Comparison of ENCODE assay signal across 28 cellular contexts in the genomic region with DNA sequence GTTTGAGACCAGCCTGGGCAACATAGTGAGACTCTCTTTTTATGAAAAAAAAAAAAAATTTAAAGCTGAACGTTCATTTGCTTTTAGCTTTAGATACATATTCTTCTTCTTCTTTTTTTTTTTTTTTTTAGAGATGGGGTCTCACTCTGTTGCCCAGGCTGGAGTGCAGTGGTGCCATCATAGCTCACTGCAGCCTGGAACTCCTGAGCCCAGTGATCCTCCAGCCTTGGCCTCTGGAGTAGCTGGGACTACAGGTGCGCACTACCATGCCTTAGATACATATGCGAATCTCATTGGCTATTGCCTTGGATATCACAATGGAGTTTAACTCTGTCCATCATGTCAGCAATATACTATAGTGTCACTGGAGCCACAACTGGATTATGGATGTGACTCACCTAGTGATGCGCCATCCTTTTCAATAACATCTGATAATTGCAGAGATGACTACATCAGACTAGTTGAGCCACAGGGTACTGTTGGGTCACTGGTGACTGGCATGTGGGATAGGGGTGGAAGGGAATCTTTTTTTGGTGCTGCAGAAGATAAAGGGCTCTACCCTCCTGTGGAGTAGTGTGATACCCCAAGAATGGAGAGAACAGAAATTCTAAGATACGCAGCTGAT. TPM values are rescaled to one million over a fixed set of nuclear protein-coding genes. Genes with fewer than 3 reads are reported as not detected.
DNase-seq lines count a peak whose midpoint lies in the region; ATAC-seq and TF ChIP-seq lines count a peak whose summit lies in the region.
"Had no signal": no experiment of that assay in that cellular context is flagged by ENCODE, and none has a peak within 500 bp of the region (broad histone marks: within the 10 kb centered on the region; RNA-seq: fewer than 3 reads in every experiment).

No MANE protein-coding gene starts in this region.

- BruUV-seq in mammary epithelial cell (replicated peaks; lab: Mats Ljungman, UMichigan) (no TSS peak), MCF 10A (replicated peaks; lab: Mats Ljungman, UMichigan) (no TSS peak)

- peaks cover 8% of the 10 kb centered on the region for H3K4me1 Mint-ChIP-seq in MCF 10A (ENCODE audit: insufficient read depth, unreplicated experiment)
- H3K4me1 Mint-ChIP-seq in stimulated activated effector memory CD8-positive, alpha-beta T cell treated with anti-CD3 and anti-CD28 coated beads, Interleukin-12 subunit alpha, Interleukin-12 subunit beta, amount 100 ng/mL, for 72 hours = peaks cover 33% of the 10 kb centered on the region

- H3K27me3 Mint-ChIP-seq in MCF 10A (ENCODE audit: insufficient read depth, unreplicated experiment) = no peaks in the 10 kb centered on the region

- no peaks in the 10 kb centered on the region for H3K36me3 ChIP-seq in mammary epithelial cell (ENCODE audit: insufficient read depth, low read length)

- no peak overlapping the region for H3K27ac ChIP-seq in mammary epithelial cell (ENCODE audit: insufficient read depth, low read depth, low read length)
- H3K27ac ChIP-seq: heart right ventricle, SK-N-MC, testis had no signal

- H3K27ac Mint-ChIP-seq in MCF 10A (ENCODE audit: low read depth, unreplicated experiment) = no peak overlapping the region
- no peak overlapping the region for H3K27ac Mint-ChIP-seq in stimulated activated effector memory CD8-positive, alpha-beta T cell treated with anti-CD3 and anti-CD28 coated beads, Interleukin-12 subunit alpha, Interleukin-12 subunit beta, amount 100 ng/mL, for 72 hours
- H3K27ac Mint-ChIP-seq: activated CD4-positive, alpha-beta T cell treated with anti-CD3 and anti-CD28 coated beads for 36 hours; activated naive CD8-positive, alpha-beta T cell treated with anti-CD3 and anti-CD28 coated beads, Interleukin-2, amount 10 ng/mL, durations not matched to agents 7 days and 5 days; memory B cell; T-helper 17 cell had no signal

- no peak overlapping the region for H3K4me2 ChIP-seq in mammary epithelial cell (ENCODE audit: insufficient read depth, low read depth, low read length)

- peaks cover 8% of the 10 kb centered on the region for H3K4me1 ChIP-seq in mammary epithelial cell (ENCODE audit: insufficient read depth, low read length)

- no peaks in the 10 kb centered on the region for H3K9me3 ChIP-seq in mammary epithelial cell (replicated peaks; ENCODE audit: insufficient read depth, low read length)
- H3K9me3 ChIP-seq: heart right ventricle, testis had no signal

- no peak overlapping the region for H3K9ac ChIP-seq in mammary epithelial cell (ENCODE audit: insufficient read depth, low read length)

- peak; percentile 19 for ATAC-seq in stimulated activated effector memory CD8-positive, alpha-beta T cell treated with anti-CD3 and anti-CD28 coated beads, Interleukin-12 subunit alpha, Interleukin-12 subunit beta, amount 100 ng/mL, for 72 hours
- ATAC-seq in HG03354 (IDR thresholded peaks at IDR 0.05; ENCODE audit: poor library complexity, severe bottlenecking, unreplicated experiment) = no peak
- ATAC-seq: activated CD4-positive, alpha-beta T cell treated with anti-CD3 and anti-CD28 coated beads for 36 hours; heart right ventricle; left colon; T-helper 17 cell had no signal

- CTCF ChIA-PET in mammary epithelial cell (lab: Charles Lee; ENCODE audit: low non-redundant PET) (interaction anchor here (0.6 kb wide), 1 partner anchor 103 kb away, joined by 3 read pairs; no protein-coding TSS in a partner anchor), MCF 10A (lab: Yijun Ruan, JAX) (interaction anchor here (0.8 to 1.5 kb wide), 3 partner anchors 9 to 102 kb away, joined by 3 to 4 read pairs (median 3); no protein-coding TSS in a partner anchor)

- peak; percentile 30 for DNase-seq in mammary epithelial cell
- DNase-seq in MCF 10A (ENCODE audit: unreplicated experiment) = no peak
- peak; percentile 50 for DNase-seq in M059J (ENCODE audit: low read depth)
- peak; percentile 35 to 47 for DNase-seq in erythroblast (lab: John Stamatoyannopoulos, UW)
- DNase-seq in stimulated activated effector memory CD8-positive, alpha-beta T cell treated with anti-CD3 and anti-CD28 coated beads, Interleukin-12 subunit alpha, Interleukin-12 subunit beta, amount 100 ng/mL, for 72 hours (ENCODE audit: low spot score in 2 of 2) = peak in 1 of 2 donors; percentile 45
- no peak for DNase-seq in retina
- DNase-seq in activated CD8-positive, alpha-beta memory T cell treated with anti-CD3 and anti-CD28 coated beads for 24 hours = no peak
- DNase-seq: activated CD4-positive, alpha-beta T cell treated with anti-CD3 and anti-CD28 coated beads for 36 hours; activated effector memory CD4-positive, alpha-beta T cell treated with Interleukin-2 at 50 U/mL for 16 hours; activated naive CD8-positive, alpha-beta T cell treated with anti-CD3 and anti-CD28 coated beads, Interleukin-2, amount 10 ng/mL, durations not matched to agents 7 days and 5 days; C1 segment of cervical spinal cord; cerebellar nuclear complex; heart right ventricle; left colon; NCI-H1092; NCI-H2029; NCI-H2227 treated with DMSO at 0.1 percent for 48 hours; NCI-H69; RPMI8226; stimulated activated CD4-positive, alpha-beta T cell treated with anti-CD3 and anti-CD28 coated beads, Interleukin-4, amount 100 ng/mL, for 1 hour; stimulated activated naive CD4-positive, alpha-beta T cell; T-helper 17 cell; testis had no signal

- H3K4me3 Mint-ChIP-seq in MCF 10A (ENCODE audit: unreplicated experiment) = no peak overlapping the region
- H3K4me3 Mint-ChIP-seq in stimulated activated effector memory CD8-positive, alpha-beta T cell treated with anti-CD3 and anti-CD28 coated beads, Interleukin-12 subunit alpha, Interleukin-12 subunit beta, amount 100 ng/mL, for 72 hours = no peak overlapping the region
- H3K4me3 Mint-ChIP-seq: activated CD4-positive, alpha-beta T cell treated with anti-CD3 and anti-CD28 coated beads for 36 hours; activated naive CD8-positive, alpha-beta T cell treated with anti-CD3 and anti-CD28 coated beads, Interleukin-2, amount 10 ng/mL, durations not matched to agents 7 days and 5 days; memory B cell; T-helper 17 cell had no signal

- dilution Hi-C loops in mammary epithelial cell (cut with HindIII; ENCODE audit: low sequenced_read_pairs) = no loop called here

- peaks cover 7% of the 10 kb centered on the region for H3K36me3 Mint-ChIP-seq in MCF 10A (ENCODE audit: insufficient read depth, unreplicated experiment)
- peaks cover 29% of the 10 kb centered on the region for H3K36me3 Mint-ChIP-seq in stimulated activated effector memory CD8-positive, alpha-beta T cell treated with anti-CD3 and anti-CD28 coated beads, Interleukin-12 subunit alpha, Interleukin-12 subunit beta, amount 100 ng/mL, for 72 hours
- H3K36me3 Mint-ChIP-seq: activated naive CD8-positive, alpha-beta T cell treated with anti-CD3 and anti-CD28 coated beads, Interleukin-2, amount 10 ng/mL, durations not matched to agents 7 days and 5 days; memory B cell had no signal

- intact Hi-C loops in mammary epithelial cell (cut with micrococcal nuclease) = no loop called here
- intact Hi-C loops in MCF 10A (cut with micrococcal nuclease) = no loop called here

- H3K79me2 ChIP-seq in mammary epithelial cell (ENCODE audit: insufficient read depth, low read length) = peaks cover 23% of the 10 kb centered on the region

- H2AFZ ChIP-seq in mammary epithelial cell (ENCODE audit: low read depth, low read length) = no peak overlapping the region

- POLR2A ChIA-PET in MCF 10A (lab: Yijun Ruan, JAX) = interaction anchor here (0.7 to 1.4 kb wide), 4 partner anchors 9 to 76 kb away, joined by 3 to 4 read pairs (median 4); no protein-coding TSS in a partner anchor

- TF ChIP-seq CTCF in mammary epithelial cell (conservative IDR thresholded peaks at IDR 0.05 in 1 of 2, IDR thresholded peaks at IDR 0.05 in 1 of 2; ENCODE audit: extremely low read depth in 1 of 2, insufficient read depth in 1 of 2, low read depth in 1 of 2, low read length in 2 of 2) = no peak
- TF ChIP-seq CTCF in MCF 10A (IDR thresholded peaks at IDR 0.05; ENCODE audit: unreplicated experiment) = no peak

- WGBS in mammary epithelial cell (ENCODE audit: low coverage, missing lambda C conversion rate) = 96% methylated on average over 5 of the region's 5 CpGs

- H3K4me3 ChIP-seq in mammary epithelial cell (replicated peaks in 1 of 3; ENCODE audit: insufficient read depth in 1 of 3, low read depth in 2 of 3, low read length in 3 of 3) = no peak overlapping the region
- H3K4me3 ChIP-seq: heart right ventricle, SK-N-MC, testis had no signal

- TF ChIP-seq POLR2A in erythroblast (IDR thresholded peaks at IDR 0.05; ENCODE audit: low read length) = no peak

- H4K20me1 ChIP-seq in mammary epithelial cell (ENCODE audit: insufficient read depth, low read length) = no peaks in the 10 kb centered on the region

- in situ Hi-C loops in mammary epithelial cell (cut with MboI; ENCODE audit: low sequenced_read_pairs in 2 of 2) = no loop called here

- H3K27me3 ChIP-seq in mammary epithelial cell (ENCODE audit: insufficient read depth, low read length) = no peaks in the 10 kb centered on the region
- H3K27me3 ChIP-seq: heart right ventricle, testis had no signal

- no peaks in the 10 kb centered on the region for H3K9me3 Mint-ChIP-seq in MCF 10A (ENCODE audit: unreplicated experiment)
- no peaks in the 10 kb centered on the region for H3K9me3 Mint-ChIP-seq in stimulated activated effector memory CD8-positive, alpha-beta T cell treated with anti-CD3 and anti-CD28 coated beads, Interleukin-12 subunit alpha, Interleukin-12 subunit beta, amount 100 ng/mL, for 72 hours
- H3K9me3 Mint-ChIP-seq: activated naive CD8-positive, alpha-beta T cell treated with anti-CD3 and anti-CD28 coated beads, Interleukin-2, amount 10 ng/mL, durations not matched to agents 7 days and 5 days; memory B cell had no signal

RNA-seq across cellular contexts. Expression of gene ADIPOR2, which starts 2.7 kb away (rescaled TPM):
- 10 to 100 TPM; 46.7 to 73.0 TPM for total RNA-seq in mammary epithelial cell
- 35.8 TPM for polyA plus RNA-seq in mammary epithelial cell
- polyA minus RNA-seq in mammary epithelial cell = 48.8 TPM
- 50.4 and 58.5 TPM in 2 replicates for total RNA-seq in MCF 10A (2022)
- total RNA-seq in M059J (2014; rRNA removed; shearing (Covaris generic)) = 32.5 and 42.0 TPM in 2 replicates

RNA-seq across cellular contexts. Expression of gene WNT5B, which starts 59.2 kb away (rescaled TPM):
- total RNA-seq in mammary epithelial cell (10 to 100 TPM in 1 of 2 donors, 1 to 10 TPM in 1; 4.3 to 51.0 TPM), MCF 10A (2022) (0.21 and 0.44 TPM in 2 replicates)
- polyA plus RNA-seq in mammary epithelial cell = 10.4 TPM
- 1.0 TPM for polyA minus RNA-seq in mammary epithelial cell
- total RNA-seq in M059J (2014; rRNA removed; shearing (Covaris generic)) = 25.5 and 43.5 TPM in 2 replicates
- total RNA-seq: activated CD4-positive, alpha-beta T cell treated with anti-CD3 and anti-CD28 coated beads for 36 hours; activated naive CD8-positive, alpha-beta T cell treated with anti-CD3 and anti-CD28 coated beads, Interleukin-2, amount 10 ng/mL, durations not matched to agents 7 days and 5 days; endothelial cell of umbilical vein; HT-29; T-helper 17 cell had no signal
- polyA plus RNA-seq: endothelial cell of umbilical vein had no signal

Comparison
In these comparisons a context has a peak if more than half of its experiments do, and no peak if none do; other contexts are left out.
1. DNase-seq: peak in mammary epithelial cell (single experiment), M059J (single experiment) and erythroblast (2 of 2); none in MCF 10A (single experiment), retina (single experiment) and activated CD8-positive, alpha-beta memory T cell treated with anti-CD3 and anti-CD28 coated beads for 24 hours (single experiment).